8 cellular contexts compared by ENCODE assay signal in the genomic region with DNA sequence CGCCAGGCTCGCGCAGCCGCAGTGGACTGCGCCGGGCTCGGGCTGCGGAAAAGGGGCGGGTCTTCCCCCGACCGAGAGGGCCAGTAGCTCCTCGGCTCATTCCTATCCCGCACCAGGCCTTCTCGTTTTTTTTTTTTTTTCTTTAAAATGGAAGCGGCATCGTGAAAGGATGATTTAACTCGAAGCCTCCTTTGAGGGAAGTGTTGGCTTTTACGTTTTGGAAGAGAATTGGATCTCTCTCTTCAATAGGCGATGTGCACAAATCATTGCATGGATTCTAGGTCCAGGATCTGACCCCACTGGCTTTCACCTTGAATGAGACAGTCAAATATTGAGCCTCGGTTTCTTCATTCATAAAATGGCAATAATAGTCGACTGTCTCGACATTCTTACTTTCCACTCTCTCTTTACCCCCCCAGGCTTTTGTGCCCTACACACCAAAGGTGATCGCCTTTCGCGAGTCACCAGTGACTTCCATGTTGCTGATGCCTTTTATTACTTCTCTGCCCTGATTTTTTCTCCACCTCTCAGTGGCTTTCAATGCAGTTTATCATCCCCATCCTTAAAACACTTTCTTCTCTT. TPM values are rescaled to one million over a fixed set of nuclear protein-coding genes. Genes with fewer than 3 reads are reported as not detected.
DNase-seq lines count a peak whose midpoint lies in the region; ATAC-seq and TF ChIP-seq lines count a peak whose summit lies in the region.

No MANE protein-coding gene starts in this region.

- peaks cover 13% of the 10 kb centered on the region for H3K36me3 Mint-ChIP-seq in CD8-positive, alpha-beta T cell

- H3K79me2 ChIP-seq in OCI-LY1 (ENCODE audit: insufficient read depth, low read length), result peaks cover 9% of the 10 kb centered on the region; the same call in 1 of the 2 replicates

- peak overlapping the region; percentile 83 for H3K4me3 Mint-ChIP-seq in CD8-positive, alpha-beta T cell

- peaks cover 3% of the 10 kb centered on the region; the same call in 1 of the 2 replicates for H3F3A ChIP-seq in OCI-LY1 (ENCODE audit: insufficient read depth, low read length)

- intact Hi-C loops in CD8-positive, alpha-beta T cell (cut with DNase I, micrococcal nuclease), result loop anchor here (2.0 to 10.0 kb wide), 7 partner anchors 28 to 1848 kb away; partner anchors contain the start of genes JARID2 (in 1 of the 2), MCUR1 (in 1 of the 2) and MYLIP (in 1 of the 2)

- H3K9me3 Mint-ChIP-seq in CD8-positive, alpha-beta T cell, result no peaks in the 10 kb centered on the region

- H4K20me1 ChIP-seq in OCI-LY1 (ENCODE audit: insufficient read depth, low read length), result no peaks in the 10 kb centered on the region

- H3K27ac ChIP-seq in CD8-positive, alpha-beta T cell (ENCODE audit: low read depth, low read length), result peak overlapping the region; percentile 73
- no peak overlapping the region for H3K27ac ChIP-seq in OCI-LY1 (ENCODE audit: low read depth, low read length, poor library complexity, severe bottlenecking)
- peak overlapping the region; percentile 77 to 88 for H3K27ac ChIP-seq in coronary artery
- H3K27ac ChIP-seq in mucosa of rectum (ENCODE audit: low read depth in 2 of 2, low read length in 2 of 2), result peak overlapping the region; percentile 84 to 90

- H3K27me3 Mint-ChIP-seq in CD8-positive, alpha-beta T cell (ENCODE audit: low read depth), result peaks cover 2% of the 10 kb centered on the region

- no peak for TF ChIP-seq CTCF in CD8-positive, alpha-beta T cell (IDR thresholded peaks at IDR 0.05)
- TF ChIP-seq CTCF in OCI-LY1 (IDR thresholded peaks at IDR 0.05; ENCODE audit: low read length) (no peak), coronary artery (IDR thresholded peaks at IDR 0.05) (no peak)

- H3K36me3 ChIP-seq in CD8-positive, alpha-beta T cell (ENCODE audit: insufficient read depth, low read length), result no peaks in the 10 kb centered on the region
- H3K36me3 ChIP-seq in OCI-LY1 (ENCODE audit: insufficient read depth, low read length) (peaks cover 7% of the 10 kb centered on the region; the same call in 1 of the 2 replicates), mucosa of rectum (ENCODE audit: control insufficient read depth in 2 of 2, insufficient read depth in 2 of 2, low read length in 2 of 2) (no peaks in the 10 kb centered on the region)

- H3K9ac ChIP-seq in OCI-LY1 (ENCODE audit: low read length) (no peak overlapping the region; the same call in 1 of the 2 replicates), mucosa of rectum (ENCODE audit: low read depth in 1 of 2, low read length in 2 of 2) (peak overlapping the region in 1 of 2 donors; percentile 93)

- H3K4me2 ChIP-seq in OCI-LY1 (ENCODE audit: low read length), result peak overlapping the region; percentile 88

- no peaks in the 10 kb centered on the region for H3K9me2 ChIP-seq in OCI-LY1 (ENCODE audit: low read depth, low read length)

- H3K9me3 ChIP-seq in CD8-positive, alpha-beta T cell (ENCODE audit: low read length), result no peaks in the 10 kb centered on the region
- H3K9me3 ChIP-seq in OCI-LY1 (ENCODE audit: low read length) (no peaks in the 10 kb centered on the region), mucosa of rectum (ENCODE audit: control insufficient read depth in 2 of 2, low read length in 2 of 2) (no peaks in the 10 kb centered on the region)

- peaks cover 7% of the 10 kb centered on the region for H3K4me1 ChIP-seq in CD8-positive, alpha-beta T cell (ENCODE audit: insufficient read depth, low read length)
- H3K4me1 ChIP-seq in OCI-LY1 (ENCODE audit: insufficient read depth, low read length, severe bottlenecking) (peaks cover 41% of the 10 kb centered on the region), mucosa of rectum (ENCODE audit: control insufficient read depth in 2 of 2, insufficient read depth in 2 of 2, low read length in 2 of 2) (peaks cover 0 to 11% of the 10 kb centered on the region in 2 donors)

- H3K27me3 ChIP-seq in CD8-positive, alpha-beta T cell (ENCODE audit: insufficient read depth, low read length), result no peaks in the 10 kb centered on the region
- no peaks in the 10 kb centered on the region for H3K27me3 ChIP-seq in OCI-LY1 (ENCODE audit: insufficient read depth, low read length)
- H3K27me3 ChIP-seq in mucosa of rectum (ENCODE audit: control insufficient read depth in 2 of 2, insufficient read depth in 2 of 2, low read length in 2 of 2), result no peaks in the 10 kb centered on the region

- no peak for ATAC-seq in CD8-positive, alpha-beta T cell
- peak; percentile 59 for ATAC-seq in GM19351 (IDR thresholded peaks at IDR 0.05; ENCODE audit: unreplicated experiment)
- ATAC-seq in HG02798 (IDR thresholded peaks at IDR 0.05; ENCODE audit: poor library complexity, unreplicated experiment), result no peak
- no peak for ATAC-seq in HG03280 (IDR thresholded peaks at IDR 0.05; ENCODE audit: unreplicated experiment)

- peak in 1 of 7 experiments; percentile 78 for DNase-seq in CD8-positive, alpha-beta T cell
- no peak for DNase-seq in coronary artery (ENCODE audit: low spot score)
- DNase-seq in activated effector memory CD4-positive, alpha-beta T cell treated with Interleukin-2 at 50 U/mL for 16 hours, result no peak

- H3K27ac Mint-ChIP-seq in CD8-positive, alpha-beta T cell, result peak overlapping the region; percentile 73

- CTCF ChIA-PET in CD8-positive, alpha-beta T cell (lab: Charles Lee), result interaction anchor here (0.6 to 1.2 kb wide), 2 partner anchors 28 to 1955 kb away, joined by 3 read pairs; no protein-coding TSS in a partner anchor

- peaks cover 34% of the 10 kb centered on the region for H3K4me1 Mint-ChIP-seq in CD8-positive, alpha-beta T cell (ENCODE audit: low read depth)

- POLR2A ChIA-PET in CD8-positive, alpha-beta T cell (lab: Charles Lee), result no interaction called here

- H3K4me3 ChIP-seq in CD8-positive, alpha-beta T cell (ENCODE audit: low read depth, low read length), result peak overlapping the region; percentile 76
- peak overlapping the region; percentile 79 for H3K4me3 ChIP-seq in OCI-LY1 (ENCODE audit: low read depth, low read length, poor library complexity, severe bottlenecking)
- H3K4me3 ChIP-seq in coronary artery, result peak overlapping the region; percentile 80
- H3K4me3 ChIP-seq in mucosa of rectum (ENCODE audit: low read length in 2 of 2), result peak overlapping the region; percentile 83 to 84

- H2AFZ ChIP-seq in OCI-LY1 (ENCODE audit: low read length), result peak overlapping the region; percentile 37; the same call in 1 of the 2 replicates

RNA-seq across cellular contexts. Expression of gene DTNBP1, which starts 0.3 kb away (rescaled TPM):
- 10 to 100 TPM; 12.3 to 12.6 TPM for total RNA-seq in CD8-positive, alpha-beta T cell
